8 cellular contexts compared by ENCODE assay signal in the genomic region with DNA sequence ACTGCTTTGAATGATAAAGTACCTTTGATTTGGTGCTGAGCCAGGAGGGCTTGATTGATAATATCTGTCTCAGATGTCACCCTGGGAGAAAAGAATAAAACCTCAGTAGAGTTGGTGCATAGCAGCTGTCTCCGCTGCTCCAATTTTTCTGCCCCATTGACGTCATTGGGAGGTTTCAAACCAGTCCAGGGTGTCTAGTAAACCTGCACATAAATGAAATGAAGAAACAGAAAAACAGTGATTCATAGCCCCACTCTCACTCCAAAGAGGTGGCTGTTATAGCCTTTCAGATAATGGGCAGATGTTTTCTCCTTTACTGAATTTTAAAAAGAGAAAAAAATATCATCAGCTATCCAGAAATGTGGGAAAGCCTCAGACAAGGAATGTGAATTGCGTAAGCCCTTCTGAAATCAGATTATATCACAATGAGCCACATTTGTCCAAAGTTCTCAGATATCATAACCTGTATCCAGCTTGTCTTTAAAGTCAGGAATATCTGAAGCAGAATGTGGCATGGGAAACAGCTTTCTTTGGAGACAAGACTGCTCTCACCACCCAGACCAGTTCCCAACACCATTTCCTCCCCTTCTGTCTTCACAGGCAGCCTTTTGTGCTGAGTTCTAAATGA.
A peak's percentile ranks its signal among the peaks of the same experiment; 100 is the strongest.
DNase-seq lines count a peak whose midpoint lies in the region; ATAC-seq and TF ChIP-seq lines count a peak whose summit lies in the region.

No MANE protein-coding gene starts in this region.

- DNase-seq in activated T-cell treated with anti-CD3 and anti-CD28 coated beads for 24 hours (ENCODE audit: low read depth) (peak; percentile 23), activated T-cell treated with anti-CD3 and anti-CD28 coated beads for 4 hours (no peak), glomerular visceral epithelial cell (ENCODE audit: extremely low spot score) (peak; percentile 5), substantia nigra (lab: John Stamatoyannopoulos, UW) (no peak), coronary artery (ENCODE audit: low spot score) (no peak), nephron progenitor cell (no peak)
- DNase-seq in activated CD8-positive, alpha-beta T cell treated with anti-CD3 and anti-CD28 coated beads for 36 hours: peak; percentile 70

- H3K4me3 Mint-ChIP-seq in activated CD8-positive, alpha-beta T cell treated with anti-CD3 and anti-CD28 coated beads for 36 hours: no peak overlapping the region
- no peak overlapping the region for H3K4me3 Mint-ChIP-seq in nephron progenitor cell

- peak; percentile 98 for ATAC-seq in activated CD8-positive, alpha-beta T cell treated with anti-CD3 and anti-CD28 coated beads for 36 hours
- ATAC-seq in HG03565 (IDR thresholded peaks at IDR 0.05; ENCODE audit: unreplicated experiment): no peak

- H3K4me1 Mint-ChIP-seq in activated CD8-positive, alpha-beta T cell treated with anti-CD3 and anti-CD28 coated beads for 36 hours (ENCODE audit: low read depth): peaks cover 21% of the 10 kb centered on the region
- H3K4me1 Mint-ChIP-seq in nephron progenitor cell: peaks cover 9% of the 10 kb centered on the region

- CTCF ChIA-PET in activated CD8-positive, alpha-beta T cell treated with anti-CD3 and anti-CD28 coated beads for 36 hours (lab: Charles Lee): interaction anchor here (1.2 to 4.6 kb wide), 4 partner anchors 8 to 60 kb away, joined by 3 to 39 read pairs (median 5); no protein-coding TSS in a partner anchor

- H3K9me3 Mint-ChIP-seq in activated CD8-positive, alpha-beta T cell treated with anti-CD3 and anti-CD28 coated beads for 36 hours: no peaks in the 10 kb centered on the region
- peaks cover 3% of the 10 kb centered on the region for H3K9me3 Mint-ChIP-seq in nephron progenitor cell

- H3K27ac Mint-ChIP-seq in activated CD8-positive, alpha-beta T cell treated with anti-CD3 and anti-CD28 coated beads for 36 hours: peak overlapping the region; percentile 39
- no peak overlapping the region for H3K27ac Mint-ChIP-seq in nephron progenitor cell

- no peak for TF ChIP-seq CTCF in activated CD8-positive, alpha-beta T cell treated with anti-CD3 and anti-CD28 coated beads for 36 hours (IDR thresholded peaks at IDR 0.05)
- no peak for TF ChIP-seq CTCF in coronary artery (IDR thresholded peaks at IDR 0.05)
- TF ChIP-seq CTCF in nephron progenitor cell (IDR thresholded peaks at IDR 0.05): no peak

- no peaks in the 10 kb centered on the region for H3K27me3 Mint-ChIP-seq in activated CD8-positive, alpha-beta T cell treated with anti-CD3 and anti-CD28 coated beads for 36 hours
- no peaks in the 10 kb centered on the region for H3K27me3 Mint-ChIP-seq in nephron progenitor cell (ENCODE audit: low read depth, poor library complexity)

- intact Hi-C loops in activated CD8-positive, alpha-beta T cell treated with anti-CD3 and anti-CD28 coated beads for 36 hours (cut with micrococcal nuclease): no loop called here

- peak overlapping the region; percentile 35 for H3K27ac ChIP-seq in substantia nigra (ENCODE audit: low read depth, low read length, poor library complexity, severe bottlenecking)
- H3K27ac ChIP-seq in coronary artery: no peak overlapping the region

- POLR2A ChIA-PET in activated CD8-positive, alpha-beta T cell treated with anti-CD3 and anti-CD28 coated beads for 36 hours (lab: Charles Lee): interaction anchor here (1.3 kb wide), 1 partner anchor 60 kb away, joined by 3 read pairs; no protein-coding TSS in a partner anchor

- H3K4me3 ChIP-seq in coronary artery: no peak overlapping the region

- H3K36me3 Mint-ChIP-seq in activated CD8-positive, alpha-beta T cell treated with anti-CD3 and anti-CD28 coated beads for 36 hours (ENCODE audit: low read depth): no peaks in the 10 kb centered on the region
- no peaks in the 10 kb centered on the region for H3K36me3 Mint-ChIP-seq in nephron progenitor cell (ENCODE audit: low read depth)

Comparison
In these comparisons a context has a peak if more than half of its experiments do, and no peak if none do; other contexts are left out.
1. DNase-seq: peak in activated T-cell treated with anti-CD3 and anti-CD28 coated beads for 24 hours (single experiment), activated CD8-positive, alpha-beta T cell treated with anti-CD3 and anti-CD28 coated beads for 36 hours (single experiment) and glomerular visceral epithelial cell (single experiment); none in activated T-cell treated with anti-CD3 and anti-CD28 coated beads for 4 hours (single experiment), substantia nigra (0 of 49), coronary artery (single experiment) and nephron progenitor cell (single experiment).